8 cellular contexts compared by ENCODE assay signal in the genomic region with DNA sequence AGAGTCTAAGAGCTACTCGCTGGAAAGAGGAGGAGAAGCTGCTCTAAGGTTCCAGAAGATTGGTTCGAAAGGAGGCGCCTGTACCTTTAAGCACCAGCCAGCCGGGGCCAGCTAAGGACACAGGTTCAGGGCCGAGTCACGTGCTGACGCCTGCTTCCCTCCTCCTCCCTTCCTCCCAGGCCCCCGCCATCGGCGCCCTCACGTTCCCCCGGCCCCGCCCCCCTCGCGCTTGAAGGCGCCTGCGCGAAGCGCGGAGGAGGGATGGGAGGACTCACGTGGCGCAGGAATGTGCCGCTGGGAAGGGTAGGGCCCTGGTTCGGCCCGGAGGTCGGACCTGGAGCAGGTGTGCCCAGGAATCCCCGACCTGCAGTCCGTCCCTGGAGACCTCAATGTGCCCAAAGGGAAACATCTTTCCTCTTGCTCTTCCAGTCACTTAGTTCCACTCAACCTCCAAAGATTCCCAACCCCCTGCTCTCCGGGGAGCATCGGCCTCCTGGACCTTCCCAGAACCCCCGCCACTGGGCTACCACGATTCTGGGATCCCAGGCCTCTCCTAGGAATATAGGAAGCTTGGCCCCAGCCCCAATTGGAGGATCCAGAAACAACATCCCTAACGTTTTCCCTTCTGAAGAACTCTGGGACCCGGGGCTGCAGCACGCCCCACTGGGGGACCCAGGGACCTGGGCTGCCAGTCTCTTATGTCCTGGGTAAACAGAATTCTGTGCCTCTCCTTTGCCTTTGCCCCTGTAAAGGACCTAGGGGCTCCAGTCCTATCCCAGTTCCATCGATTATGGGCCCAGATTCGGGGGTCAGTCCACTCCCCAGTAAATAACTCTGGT. TPM values are rescaled to one million over a fixed set of nuclear protein-coding genes. Genes with fewer than 3 reads are reported as not detected.
DNase-seq lines count a peak whose midpoint lies in the region; ATAC-seq and TF ChIP-seq lines count a peak whose summit lies in the region.

No MANE protein-coding gene starts in this region.

- H3K4me1 ChIP-seq in psoas muscle: peaks cover 55% of the 10 kb centered on the region

- TF ChIP-seq CTCF in psoas muscle (IDR thresholded peaks at IDR 0.05): no peak

- WGBS in psoas muscle, 3 donors: 2 to 6% (median 3%) methylated on average over 21 to 37 of the region's 37 CpGs

- H3K36me3 ChIP-seq in psoas muscle (ENCODE audit: insufficient read depth in 1 of 2, low read depth in 1 of 2): peaks cover 0 to 7% of the 10 kb centered on the region in 2 donors

- intact Hi-C loops in left ventricle myocardium superior (cut with micrococcal nuclease) (no loop called here), psoas muscle (cut with DNase I) (loop anchor here in 1 of 2 donors (10.0 kb wide), 1 partner anchor 330 kb away; the partner anchor contains the start of gene FTL)

- peaks cover 30% of the 10 kb centered on the region for H3K4me1 Mint-ChIP-seq in T-helper 2 cell treated with Interferon-gamma antibody and Interleukin-4, amounts not matched to agents 5 μg/mL and 100 μg/mL, for 36 hours (ENCODE audit: low read depth)

- DNase-seq in DMS153 (lab: John Stamatoyannopoulos, UW): peak; percentile 90
- DNase-seq in NCI-H187 treated with DMSO at 0.1 percent for 48 hours (lab: John Stamatoyannopoulos, UW): peak; percentile 91
- DNase-seq in T-helper 2 cell treated with Interferon-gamma antibody and Interleukin-4, amounts not matched to agents 5 μg/mL and 100 μg/mL, for 36 hours (ENCODE audit: low spot score): peak; percentile 90
- peak; percentile 98 for DNase-seq in left ventricle myocardium superior
- DNase-seq in psoas muscle: peak; percentile 98 to 99
- DNase-seq in ureter (ENCODE audit: low spot score): peak; percentile 98

- no peaks in the 10 kb centered on the region for H3K27me3 Mint-ChIP-seq in T-helper 2 cell treated with Interferon-gamma antibody and Interleukin-4, amounts not matched to agents 5 μg/mL and 100 μg/mL, for 36 hours (ENCODE audit: low read depth)

- H3K4me3 ChIP-seq in psoas muscle: peak overlapping the region; percentile 87

- no peaks in the 10 kb centered on the region for H3K27me3 ChIP-seq in psoas muscle (ENCODE audit: insufficient read depth in 3 of 3, low read length in 2 of 3)

- no peaks in the 10 kb centered on the region for H3K9me3 ChIP-seq in psoas muscle

- peak overlapping the region; percentile 79 for H3K4me3 Mint-ChIP-seq in T-helper 2 cell treated with Interferon-gamma antibody and Interleukin-4, amounts not matched to agents 5 μg/mL and 100 μg/mL, for 36 hours

- H3K27ac ChIP-seq in angular gyrus (ENCODE audit: low read depth, low read length): peak overlapping the region; percentile 91
- peak overlapping the region; percentile 97 for H3K27ac ChIP-seq in psoas muscle

- H3K36me3 Mint-ChIP-seq in T-helper 2 cell treated with Interferon-gamma antibody and Interleukin-4, amounts not matched to agents 5 μg/mL and 100 μg/mL, for 36 hours (ENCODE audit: low read depth): peaks cover 9% of the 10 kb centered on the region

- H3K9me3 Mint-ChIP-seq in T-helper 2 cell treated with Interferon-gamma antibody and Interleukin-4, amounts not matched to agents 5 μg/mL and 100 μg/mL, for 36 hours: peaks cover 5% of the 10 kb centered on the region

- H3K27ac Mint-ChIP-seq in T-helper 2 cell treated with Interferon-gamma antibody and Interleukin-4, amounts not matched to agents 5 μg/mL and 100 μg/mL, for 36 hours: peak overlapping the region; percentile 85

- ATAC-seq in HG02588 (IDR thresholded peaks at IDR 0.05; ENCODE audit: unreplicated experiment) (peak; percentile 30), left ventricle myocardium superior (peak; percentile 53), psoas muscle (peak; percentile 60 to 70 (median 64))

RNA-seq across cellular contexts. Expression of gene DBP, which starts 2.5 kb away (rescaled TPM):
- total RNA-seq in left ventricle myocardium superior: 22.8 TPM
- total RNA-seq in psoas muscle: 10 to 100 TPM in 1 of 4 donors, 1 to 10 TPM in 3; 3.6 to 14.5 (median 6.5) TPM
- polyA plus RNA-seq in psoas muscle: 1 to 10 TPM; 2.8 to 7.0 (median 3.2) TPM
- 12.7 TPM for total RNA-seq in ureter

RNA-seq across cellular contexts. Expression of gene CA11, which starts 11.3 kb away (rescaled TPM):
- total RNA-seq in left ventricle myocardium superior (6.3 TPM), psoas muscle (1 to 10 TPM; 4.1 to 8.8 (median 6.4) TPM), ureter (9.6 TPM)
- 10 to 100 TPM in 1 of 3 donors, 1 to 10 TPM in 2; 2.3 to 10.6 (median 9.2) TPM for polyA plus RNA-seq in psoas muscle

RNA-seq across cellular contexts. Expression of gene SPHK2, which starts 15.3 kb away (rescaled TPM):
- 7.2 TPM for total RNA-seq in left ventricle myocardium superior
- total RNA-seq in psoas muscle: 10 to 100 TPM in 2 of 4 donors, 1 to 10 TPM in 2; 4.1 to 12.8 (median 8.8) TPM
- polyA plus RNA-seq in psoas muscle: 1 to 10 TPM; 3.3 to 7.4 (median 4.8) TPM
- 27.6 TPM for total RNA-seq in ureter

RNA-seq across cellular contexts. Expression of gene RPL18, which starts 15.7 kb away (rescaled TPM):
- total RNA-seq in left ventricle myocardium superior (554 TPM), psoas muscle (100 to 1,000 TPM; 506 to 730 (median 645) TPM), ureter (1,575 TPM)
- 1,000 to 10,000 TPM; 1,096 to 1,745 (median 1,373) TPM for polyA plus RNA-seq in psoas muscle

RNA-seq across cellular contexts. Expression of gene FAM83E, which starts 19.8 kb away (rescaled TPM):
- total RNA-seq in left ventricle myocardium superior (not detected), psoas muscle (not detected), ureter (12.7 TPM)
- under 1 TPM in 2 of 3 donors, not detected in 1; 0.01 to 0.20 TPM for polyA plus RNA-seq in psoas muscle

Comparison
In these comparisons a context has a peak if more than half of its experiments do, and no peak if none do; other contexts are left out.
1. Peak in every context shown above with its lines: DNase-seq, ATAC-seq, H3K4me3 ChIP-seq and H3K27ac ChIP-seq.